In genomic region chr7:55178863-55179773, GRCh38 we compare ENCODE assay signal across 1 cellular context.
A peak's percentile ranks its signal among the peaks of the same experiment; 100 is the strongest.
TF ChIP-seq lines count a peak whose summit lies in the region.

No MANE protein-coding gene starts in this region.

TF ChIP-seq in HepG2, 621 proteins besides CTCF, POLR2A, EP300 and RAD21 (continued from another document and continues in another):
- TF ChIP-seq TFE3 (CRISPR knock-in tag; IDR thresholded peaks at IDR 0.05) (0 out of 2 replicates have a peak, but pooled peaks have one; percentile 23), MED1 (CRISPR knock-in tag; IDR thresholded peaks at IDR 0.05) (peak; percentile 97), GABPA (IDR thresholded peaks at IDR 0.05; ENCODE audit: low read depth, low read length) (no peak), GABPA (CRISPR knock-in tag; IDR thresholded peaks at IDR 0.05; ENCODE audit: low read depth) (peak; percentile 41), GATAD2A (CRISPR knock-in tag; IDR thresholded peaks at IDR 0.05) (peak; percentile 92), ZNF451 (CRISPR knock-in tag; IDR thresholded peaks at IDR 0.05) (peak; percentile 79; the same call in 1 of the 2 replicates), BCL3 (CRISPR knock-in tag; IDR thresholded peaks at IDR 0.05) (peak; percentile 15; the same call in 1 of the 2 replicates), AKNA (CRISPR knock-in tag; IDR thresholded peaks at IDR 0.05; ENCODE audit: borderline replicate concordance) (no peak), SYNCRIP (IDR thresholded peaks at IDR 0.05; ENCODE audit: insufficient read depth, low read depth, low read length) (no peak), POLR2AphosphoS2 (IDR thresholded peaks at IDR 0.05; ENCODE audit: low read depth, low read length) (no peak), ZFP41 (CRISPR knock-in tag; IDR thresholded peaks at IDR 0.05; ENCODE audit: borderline replicate concordance) (no peak), SIX1 (CRISPR knock-in tag; IDR thresholded peaks at IDR 0.05; ENCODE audit: borderline replicate concordance) (peak; percentile 56), ZNF383 (CRISPR knock-in tag; IDR thresholded peaks at IDR 0.05; ENCODE audit: borderline replicate concordance) (no peak), MYNN (CRISPR knock-in tag; IDR thresholded peaks at IDR 0.05; ENCODE audit: low read depth) (no peak), BATF2 (CRISPR knock-in tag; IDR thresholded peaks at IDR 0.05) (no peak), HES4 (CRISPR knock-in tag; IDR thresholded peaks at IDR 0.05; ENCODE audit: borderline replicate concordance) (peak; percentile 53), ELK4 (CRISPR knock-in tag; IDR thresholded peaks at IDR 0.05; ENCODE audit: borderline replicate concordance) (no peak), ZBTB20 (CRISPR knock-in tag; IDR thresholded peaks at IDR 0.05; ENCODE audit: borderline replicate concordance, low read depth) (peak; percentile 91), ZNF232 (CRISPR knock-in tag; IDR thresholded peaks at IDR 0.05; ENCODE audit: borderline replicate concordance) (no peak), ZNF549 (CRISPR knock-in tag; IDR thresholded peaks at IDR 0.05) (no peak), PBX2 (CRISPR knock-in tag; IDR thresholded peaks at IDR 0.05) (no peak), U2AF1 (optimal IDR thresholded peaks at IDR 0.05; ENCODE audit: low read depth, low read length) (no peak), ZNF253 (CRISPR knock-in tag; IDR thresholded peaks at IDR 0.05; ENCODE audit: borderline replicate concordance) (no peak), ZNF382 (CRISPR knock-in tag; IDR thresholded peaks at IDR 0.05; ENCODE audit: borderline replicate concordance) (no peak), HNRNPUL1 (IDR thresholded peaks at IDR 0.05; ENCODE audit: low read depth, low read length) (no peak), ZNF724P (CRISPR knock-in tag; IDR thresholded peaks at IDR 0.05; ENCODE audit: borderline replicate concordance) (no peak), IKZF1 (IDR thresholded peaks at IDR 0.05) (no peak), RXRA (CRISPR knock-in tag; IDR thresholded peaks at IDR 0.05) (peak; percentile 68), CREBL2 (CRISPR knock-in tag; IDR thresholded peaks at IDR 0.05; ENCODE audit: borderline replicate concordance) (no peak), NR2F2 (IDR thresholded peaks at IDR 0.05; ENCODE audit: borderline replicate concordance, low read depth) (peak; percentile 75), ZSCAN31 (CRISPR knock-in tag; IDR thresholded peaks at IDR 0.05; ENCODE audit: low read depth) (peak; percentile 57), ISL2 (CRISPR knock-in tag; IDR thresholded peaks at IDR 0.05) (peak; percentile 62), PHF8 (CRISPR knock-in tag; IDR thresholded peaks at IDR 0.05) (peak; percentile 67), USF2 (IDR thresholded peaks at IDR 0.05; ENCODE audit: low read depth, low read length) (no peak), USF2 (CRISPR knock-in tag; IDR thresholded peaks at IDR 0.05; ENCODE audit: borderline replicate concordance) (no peak), TBX2 (CRISPR knock-in tag; IDR thresholded peaks at IDR 0.05; ENCODE audit: borderline replicate concordance) (peak; percentile 60), HCFC1 (IDR thresholded peaks at IDR 0.05; ENCODE audit: low read depth, low read length) (no peak), DRAP1 (CRISPR knock-in tag; IDR thresholded peaks at IDR 0.05) (peak; percentile 98), ZNF740 (CRISPR knock-in tag; IDR thresholded peaks at IDR 0.05) (no peak), ADNP (CRISPR knock-in tag; IDR thresholded peaks at IDR 0.05) (no peak), ZNF530 (CRISPR knock-in tag; IDR thresholded peaks at IDR 0.05; ENCODE audit: low read depth) (no peak), REL (CRISPR knock-in tag; conservative IDR thresholded peaks at IDR 0.05) (no peak), ZNF234 (CRISPR knock-in tag; conservative IDR thresholded peaks at IDR 0.05) (no peak), ZNF142 (CRISPR knock-in tag; IDR thresholded peaks at IDR 0.05) (no peak), MEF2D (CRISPR knock-in tag; IDR thresholded peaks at IDR 0.05) (no peak; the same call in 1 of the 2 replicates)
